ENCODE assay signal across 24 cellular contexts in the genomic region with DNA sequence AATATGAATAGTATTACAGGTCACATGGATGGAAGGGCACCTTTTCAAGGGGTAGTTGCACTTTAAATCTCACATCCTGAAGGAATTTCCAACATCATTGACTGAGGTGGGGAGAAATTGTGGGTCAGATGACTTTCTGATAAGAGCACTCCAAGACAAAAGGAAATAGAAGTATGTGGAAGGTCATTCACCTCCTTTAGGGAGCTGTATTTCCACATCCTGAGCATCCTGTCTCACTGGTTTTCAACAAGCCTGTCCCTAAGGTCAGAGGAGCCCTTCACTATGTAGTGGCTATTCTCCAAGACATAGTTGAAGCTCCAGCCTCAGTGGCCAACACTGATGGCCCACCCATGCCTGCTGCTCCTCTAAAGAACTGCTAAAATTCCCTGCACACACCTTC.
"Had no signal": no experiment of that assay in that cellular context is flagged by ENCODE, and none has a peak within 500 bp of the region (broad histone marks: within the 10 kb centered on the region; RNA-seq: fewer than 3 reads in every experiment).

No MANE protein-coding gene starts in this region.

- H3K4me3 ChIP-seq: ascending aorta, breast epithelium, cardiac muscle cell, colonic mucosa had no signal

- H3K27me3 ChIP-seq: ascending aorta, breast epithelium, cardiac muscle cell, colonic mucosa had no signal

- H3K27ac ChIP-seq: ascending aorta, cardiac muscle cell, colonic mucosa, epithelial cell of prostate had no signal

- H3K36me3 ChIP-seq: ascending aorta, breast epithelium, cardiac muscle cell, colonic mucosa had no signal

- H3K9me3 ChIP-seq: ascending aorta, breast epithelium, colonic mucosa had no signal

- ATAC-seq: activated CD4-positive, alpha-beta T cell treated with anti-CD3 and anti-CD28 coated beads for 36 hours; activated CD8-positive, alpha-beta memory T cell treated with anti-CD3 and anti-CD28 coated beads, Interleukin-2, amount 10 ng/mL, durations not matched to agents 7 days and 5 days; activated CD8-positive, alpha-beta T cell treated with anti-CD3 and anti-CD28 coated beads, Interleukin-2, amount 10 ng/mL, durations not matched to agents 7 days and 5 days; activated naive CD4-positive, alpha-beta T cell treated with anti-CD3 and anti-CD28 coated beads, Interleukin-2, amount 50 U/mL, for 72 hours; activated T-cell treated with anti-CD3 and anti-CD28 coated beads, Interleukin-2, amount 50 U/mL, for 72 hours had no signal

- DNase-seq: activated CD4-positive, alpha-beta memory T cell treated with anti-CD3 and anti-CD28 coated beads for 36 hours; activated CD4-positive, alpha-beta T cell treated with anti-CD3 and anti-CD28 coated beads for 36 hours; activated CD4-positive, alpha-beta T cell treated with anti-CD3 and anti-CD28 coated beads, Interleukin-2, amount 10 ng/mL, durations not matched to agents 24 days and 14 days; activated CD4-positive, CD25-positive, alpha-beta regulatory T cell; activated CD4-positive, CD25-positive, alpha-beta regulatory T cell treated with anti-CD3 and anti-CD28 coated beads, Interleukin-2, amount 50 U/mL, for 72 hours; activated CD8-positive, alpha-beta memory T cell treated with anti-CD3 and anti-CD28 coated beads, Interleukin-2, amount 10 ng/mL, durations not matched to agents 7 days and 5 days; activated CD8-positive, alpha-beta memory T cell treated with anti-CD3 and anti-CD28 coated beads, Interleukin-2, amount 50 U/mL, for 4 hours; activated CD8-positive, alpha-beta T cell treated with anti-CD3 and anti-CD28 coated beads, Interleukin-2, amount 10 ng/mL, durations not matched to agents 7 days and 5 days; activated gamma-delta T cell; activated naive CD4-positive, alpha-beta T cell; activated naive CD4-positive, alpha-beta T cell treated with anti-CD3 and anti-CD28 coated beads, Interleukin-2, amount 10 ng/mL, durations not matched to agents 7 days and 5 days; activated naive CD8-positive, alpha-beta T cell treated with anti-CD3 and anti-CD28 coated beads, Interleukin-2, amount 10 ng/mL, durations not matched to agents 7 days and 5 days; activated T-cell treated with anti-CD3 and anti-CD28 coated beads, Interleukin-2, amount 50 U/mL, for 24 hours; activated T-cell treated with anti-CD3 and anti-CD28 coated beads, Interleukin-2, amount 50 U/mL, for 72 hours; central memory CD4-positive, alpha-beta T cell; cerebellar nuclear complex; colonic mucosa; effector CD8-positive, alpha-beta T cell; T-helper 2 cell had no signal

- H3K4me1 ChIP-seq: breast epithelium, colonic mucosa had no signal
